8 cellular contexts compared by ENCODE assay signal in the genomic region with DNA sequence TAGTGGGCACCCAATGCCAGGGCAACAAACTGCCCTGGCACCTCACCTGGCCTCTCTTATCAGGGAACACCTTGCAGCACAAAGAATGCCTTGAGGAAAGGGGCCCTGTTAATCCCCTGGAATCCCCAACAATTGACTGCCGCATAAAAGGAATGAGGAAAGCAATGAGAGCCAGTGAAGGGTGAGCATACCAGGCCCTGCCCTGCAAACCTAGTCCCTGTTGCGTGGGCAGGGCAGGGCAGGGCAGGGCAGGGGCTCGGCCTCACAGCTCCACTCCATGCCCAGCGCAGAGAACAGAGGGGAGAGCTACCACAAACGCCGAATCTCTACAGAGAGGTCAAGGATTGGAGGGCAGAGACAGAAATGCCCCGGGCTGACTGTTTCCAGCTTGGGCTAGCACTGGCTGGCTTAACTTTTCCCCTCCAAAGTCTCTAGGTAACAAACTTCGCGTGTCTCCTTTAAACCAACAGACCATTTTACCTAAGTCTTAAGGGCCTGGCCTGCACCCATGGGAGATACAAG. TPM values are rescaled to one million over a fixed set of nuclear protein-coding genes. Genes with fewer than 3 reads are reported as not detected.
DNase-seq lines count a peak whose midpoint lies in the region; ATAC-seq, FAIRE-seq and TF ChIP-seq lines count a peak whose summit lies in the region.

No MANE protein-coding gene starts in this region.

- H3K4me3 ChIP-seq in SK-N-SH (ENCODE audit: low read depth in 2 of 2, low read length in 1 of 2) = peak overlapping the region; percentile 72 to 75
- H3K4me3 ChIP-seq in esophagus (ENCODE audit: low read depth in 1 of 2, low read length in 2 of 2) = peak overlapping the region; percentile 80 to 94

- H3K4me1 Mint-ChIP-seq in natural killer cell treated with Interleukin-12 subunit alpha and Interleukin-12 subunit beta and Interleukin-15 and Interleukin-18, amount 100 ng/mL, for 72 hours (ENCODE audit: low read depth in 2 of 2) = peaks cover 46% of the 10 kb centered on the region in 2 donors

- H3K36me3 Mint-ChIP-seq in natural killer cell treated with Interleukin-12 subunit alpha and Interleukin-12 subunit beta and Interleukin-15 and Interleukin-18, amount 100 ng/mL, for 72 hours = no peaks in the 10 kb centered on the region

- H3K79me2 ChIP-seq in SK-N-SH (ENCODE audit: insufficient read depth) = peaks cover 65% of the 10 kb centered on the region

- no peaks in the 10 kb centered on the region for H3K9me3 ChIP-seq in SK-N-SH
- no peaks in the 10 kb centered on the region for H3K9me3 ChIP-seq in esophagus (ENCODE audit: control insufficient read depth in 2 of 2, insufficient read depth in 1 of 2, low read depth in 1 of 2, low read length in 1 of 2)

- H3K9ac ChIP-seq in SK-N-SH = peak overlapping the region; percentile 94

- CTCF ChIA-PET in SK-N-SH (lab: Yijun Ruan, JAX) = no interaction called here

- peak overlapping the region; percentile 90 for H3K4me3 Mint-ChIP-seq in natural killer cell treated with Interleukin-12 subunit alpha and Interleukin-12 subunit beta and Interleukin-15 and Interleukin-18, amount 100 ng/mL, for 72 hours

- H2AFZ ChIP-seq in SK-N-SH (ENCODE audit: low read depth) = 0 out of 2 replicates have a peak overlapping the region, but pooled peaks have one; percentile 94

- H4K20me1 ChIP-seq in SK-N-SH (ENCODE audit: insufficient read depth) = peaks cover 29% of the 10 kb centered on the region

- H3K27me3 Mint-ChIP-seq in natural killer cell treated with Interleukin-12 subunit alpha and Interleukin-12 subunit beta and Interleukin-15 and Interleukin-18, amount 100 ng/mL, for 72 hours = no peaks in the 10 kb centered on the region

- no peak for FAIRE-seq in D721Med (lab: Jason Lieb, UNC)

- no peaks in the 10 kb centered on the region for H3K36me3 ChIP-seq in SK-N-SH (replicated peaks in 1 of 2; ENCODE audit: control insufficient read depth in 1 of 2, insufficient read depth in 2 of 2, low read length in 1 of 2)
- peaks cover 0 to 6% of the 10 kb centered on the region in 2 donors for H3K36me3 ChIP-seq in esophagus (ENCODE audit: control insufficient read depth in 2 of 2, insufficient read depth in 2 of 2, low read length in 1 of 2)

- H3K27ac ChIP-seq in SK-N-SH (ENCODE audit: low read depth in 2 of 2, low read length in 1 of 2) (peak overlapping the region in 1 of 2 experiments; percentile 47; a peak in 2 of 4 replicates), esophagus (ENCODE audit: low read depth in 2 of 2, low read length in 1 of 2) (peak overlapping the region; percentile 99 to 100)

- DNase-seq in NCI-H146 (lab: John Stamatoyannopoulos, UW) (peak; percentile 20), NCI-H146 treated with DMSO at 0.1 percent for 48 hours (lab: John Stamatoyannopoulos, UW; ENCODE audit: unreplicated experiment) (no peak), SK-N-SH (no peak), D721Med (ENCODE audit: insufficient read length, low spot score) (no peak)
- DNase-seq in natural killer cell treated with Interleukin-12 subunit alpha and Interleukin-12 subunit beta and Interleukin-15 and Interleukin-18, amount 100 ng/mL, for 72 hours (ENCODE audit: low spot score) = no peak

- H3K4me1 ChIP-seq in SK-N-SH (ENCODE audit: control insufficient read depth in 1 of 2, insufficient read depth in 2 of 2, low read depth in 1 of 2, low read length in 1 of 2) (peaks cover 11 to 17% of the 10 kb centered on the region in 2 experiments; a peak in 2 of 4 replicates), esophagus (ENCODE audit: control insufficient read depth in 2 of 2, insufficient read depth in 2 of 2, low read length in 1 of 2) (peaks cover 7 to 17% of the 10 kb centered on the region in 2 donors)

- H3K9me3 Mint-ChIP-seq in natural killer cell treated with Interleukin-12 subunit alpha and Interleukin-12 subunit beta and Interleukin-15 and Interleukin-18, amount 100 ng/mL, for 72 hours = no peaks in the 10 kb centered on the region

- POLR2A ChIA-PET in SK-N-SH (lab: Yijun Ruan, JAX) = no interaction called here

- H3F3A ChIP-seq in SK-N-SH (replicated peaks; ENCODE audit: insufficient read depth) = no peaks in the 10 kb centered on the region

- no peak for ATAC-seq in natural killer cell treated with Interleukin-12 subunit alpha and Interleukin-12 subunit beta and Interleukin-15 and Interleukin-18, amount 100 ng/mL, for 72 hours
- no peak for ATAC-seq in GM18868 (IDR thresholded peaks at IDR 0.05; ENCODE audit: unreplicated experiment)
- no peak for ATAC-seq in GM18520 (IDR thresholded peaks at IDR 0.05; ENCODE audit: unreplicated experiment)

- H3K27ac Mint-ChIP-seq in natural killer cell treated with Interleukin-12 subunit alpha and Interleukin-12 subunit beta and Interleukin-15 and Interleukin-18, amount 100 ng/mL, for 72 hours = peak overlapping the region; percentile 80 to 84

- no peak for TF ChIP-seq RAD21 in SK-N-SH (IDR thresholded peaks at IDR 0.05; ENCODE audit: low read length)

- peak overlapping the region; percentile 85 for H3K4me2 ChIP-seq in SK-N-SH

- WGBS in SK-N-SH (ENCODE audit: low lambda C conversion rate) = 84% methylated on average over 7 of the region's 9 CpGs
- 5 to 7% methylated on average over 9 of the region's 9 CpGs for WGBS in esophagus, 2 donors

- H3K27me3 ChIP-seq in SK-N-SH (ENCODE audit: insufficient read depth) = no peaks in the 10 kb centered on the region
- H3K27me3 ChIP-seq in esophagus (ENCODE audit: control insufficient read depth in 1 of 2, insufficient read depth in 2 of 2, low read length in 2 of 2) = no peaks in the 10 kb centered on the region

- H3K9me2 ChIP-seq in SK-N-SH = no peaks in the 10 kb centered on the region

- TF ChIP-seq CTCF in SK-N-SH (IDR thresholded peaks at IDR 0.05) = no peak
- TF ChIP-seq CTCF in D721Med (IDR thresholded peaks at IDR 0.05; ENCODE audit: insufficient read depth, missing control alignments) = no peak

- no peak for TF ChIP-seq EP300 in SK-N-SH (IDR thresholded peaks at IDR 0.05; ENCODE audit: borderline replicate concordance in 1 of 2, low read depth in 1 of 2, low read length in 1 of 2)

TF ChIP-seq in SK-N-SH, 30 proteins besides CTCF, POLR2A, EP300 and RAD21 (continues in another document):
- TF ChIP-seq FOXJ3 (CRISPR knock-in tag; IDR thresholded peaks at IDR 0.05) (no peak), USF2 (IDR thresholded peaks at IDR 0.05; ENCODE audit: borderline replicate concordance, low read depth, low read length) (no peak), GABPA (IDR thresholded peaks at IDR 0.05; ENCODE audit: low read depth) (no peak), SMC3 (IDR thresholded peaks at IDR 0.05; ENCODE audit: low read depth, low read length) (no peak), CHD2 (IDR thresholded peaks at IDR 0.05; ENCODE audit: low read length, partially characterized antibody) (no peak), TEAD4 (IDR thresholded peaks at IDR 0.05; ENCODE audit: borderline replicate concordance, insufficient read depth) (no peak), FOSL2 (IDR thresholded peaks at IDR 0.05; ENCODE audit: borderline replicate concordance, low read depth) (no peak), ZBTB33 (IDR thresholded peaks at IDR 0.05; ENCODE audit: borderline replicate concordance, low read depth) (no peak), YY1 (IDR thresholded peaks at IDR 0.05; ENCODE audit: low read depth) (no peak), TAF1 (IDR thresholded peaks at IDR 0.05; ENCODE audit: borderline replicate concordance, low read depth, low read length) (no peak)

RNA-seq across cellular contexts. Expression of gene ANXA11, which starts 1.1 kb away (rescaled TPM):
- 50.9 and 53.6 TPM in 2 replicates for polyA plus RNA-seq in SK-N-SH (2012; rRNA removed)
- 42.2 and 48.2 TPM in 2 replicates for polyA plus RNA-seq in SK-N-SH (2012; cell fraction: cytosol; rRNA removed)
- polyA plus RNA-seq in SK-N-SH (2012; cell fraction: nucleus; rRNA removed) = 59.9 and 66.6 TPM in 2 replicates
- polyA plus RNA-seq in esophagus = 100 to 1,000 TPM; 155 to 287 TPM
- 100 to 1,000 TPM; 134 to 166 TPM for total RNA-seq in natural killer cell treated with Interleukin-12 subunit alpha and Interleukin-12 subunit beta and Interleukin-15 and Interleukin-18, amount 100 ng/mL, for 72 hours
